23 cellular contexts compared by ENCODE assay signal in the genomic region with DNA sequence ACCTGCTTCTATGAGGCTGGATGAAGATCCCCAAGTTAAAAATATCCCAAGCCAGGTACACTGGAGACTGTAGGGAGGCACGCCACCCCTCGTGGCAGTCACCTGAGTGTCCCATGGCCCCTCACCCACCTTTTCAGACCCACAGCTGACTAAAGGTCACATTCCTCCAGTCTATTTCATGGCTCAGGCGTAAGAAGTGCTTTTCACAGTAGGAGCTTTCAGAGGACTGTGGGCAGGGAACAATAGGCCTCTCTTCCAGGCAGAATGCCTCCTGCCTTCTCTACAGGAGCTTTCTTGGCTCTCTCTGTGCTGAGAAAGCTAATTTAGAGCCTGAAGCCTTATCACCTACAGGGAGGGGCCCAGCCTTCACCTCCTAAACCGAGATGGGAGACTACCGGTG.
A peak's percentile ranks its signal among the peaks of the same experiment; 100 is the strongest.
DNase-seq lines count a peak whose midpoint lies in the region; ATAC-seq and TF ChIP-seq lines count a peak whose summit lies in the region.
"Had no signal": no experiment of that assay in that cellular context is flagged by ENCODE, and none has a peak within 500 bp of the region (broad histone marks: within the 10 kb centered on the region; RNA-seq: fewer than 3 reads in every experiment).

No MANE protein-coding gene starts in this region.

- no peak for ATAC-seq in left cardiac atrium
- ATAC-seq: activated CD8-positive, alpha-beta T cell treated with anti-CD3 and anti-CD28 coated beads, Interleukin-2, amount 10 ng/mL, durations not matched to agents 7 days and 5 days; foreskin keratinocyte; PC-3 had no signal

- H3K27ac ChIP-seq in caudate nucleus (ENCODE audit: low read depth, low read length): peak overlapping the region; percentile 27
- peak overlapping the region; percentile 33 to 41 for H3K27ac ChIP-seq in testis
- H3K27ac ChIP-seq: BLaER1, brain microvascular endothelial cell, epithelial cell of prostate, foreskin keratinocyte, SJSA1, stomach had no signal

- no peak overlapping the region for H3K4me3 ChIP-seq in testis
- H3K4me3 ChIP-seq: BLaER1, SJSA1, stomach had no signal

- no peak for TF ChIP-seq POLR2A in testis (IDR thresholded peaks at IDR 0.05)

- no peak for TF ChIP-seq CTCF in testis (IDR thresholded peaks at IDR 0.05)

- WGBS in testis, 2 donors: 48 to 66% methylated on average over 5 of the region's 5 CpGs

- no peaks in the 10 kb centered on the region for H3K27me3 ChIP-seq in testis
- H3K27me3 ChIP-seq: BLaER1, brain microvascular endothelial cell, stomach had no signal

- DNase-seq in cardiac septum (ENCODE audit: low spot score) (peak; percentile 39), left cardiac atrium (no peak), caudate nucleus (lab: John Stamatoyannopoulos, UW) (peak in 2 of 61 donors; percentile 9 to 28), medulla oblongata (ENCODE audit: extremely low spot score) (peak; percentile 77), testis (peak; percentile 57), RKO (ENCODE audit: low spot score) (no peak), EL (no peak), dedifferentiated amniotic fluid mesenchymal stem cell (ENCODE audit: extremely low spot score) (no peak)
- DNase-seq: activated CD8-positive, alpha-beta T cell treated with anti-CD3 and anti-CD28 coated beads, Interleukin-2, amount 10 ng/mL, durations not matched to agents 7 days and 5 days; activated T-cell treated with anti-CD3 and anti-CD28 coated beads, Interleukin-2, amount 50 U/mL, for 24 hours; brain microvascular endothelial cell; dermis blood vessel endothelial cell; foreskin keratinocyte; GDM1; GOT3; NCI-H1417; NCI-H2171 treated with DMSO at 0.1 percent for 48 hours; NCI-H748 treated with DMSO at 0.1 percent for 48 hours; PC-3; stomach had no signal

- no peaks in the 10 kb centered on the region for H3K9me3 ChIP-seq in testis
- H3K9me3 ChIP-seq: BLaER1, SJSA1, stomach had no signal

- intact Hi-C loops in cardiac septum (cut with DNase I) (loop anchor here (5.0 kb wide), 1 partner anchor 40 kb away; no protein-coding TSS in a partner anchor), left cardiac atrium (cut with DNase I) (loop anchor here in 1 of 2 donors (10.0 kb wide), 1 partner anchor 123 kb away; no protein-coding TSS in a partner anchor), testis (cut with DNase I; ENCODE audit: low total_unique reads) (no loop called here)

- H3K36me3 ChIP-seq in testis (ENCODE audit: low read depth, missing control alignments): no peaks in the 10 kb centered on the region
- H3K36me3 ChIP-seq: BLaER1, brain microvascular endothelial cell, SJSA1 had no signal

- peaks cover 35% of the 10 kb centered on the region for H3K4me1 ChIP-seq in testis
- H3K4me1 ChIP-seq: foreskin keratinocyte, SJSA1 had no signal

Comparison
In these comparisons a context has a peak if more than half of its experiments do, and no peak if none do; other contexts are left out.
1. DNase-seq: peak in cardiac septum (single experiment), medulla oblongata (single experiment) and testis (single experiment); none in left cardiac atrium (single experiment), RKO (single experiment), EL (single experiment) and dedifferentiated amniotic fluid mesenchymal stem cell (single experiment).